ENCODE assay signal across 32 cellular contexts in genomic region chr6:167452338-167453081, GRCh38.
"Had no signal": no experiment of that assay in that cellular context is flagged by ENCODE, and none has a peak within 500 bp of the region (broad histone marks: within the 10 kb centered on the region; RNA-seq: fewer than 3 reads in every experiment).

No MANE protein-coding gene starts in this region.

- ATAC-seq: activated naive CD4-positive, alpha-beta T cell treated with anti-CD3 and anti-CD28 coated beads, Interleukin-2, amount 50 U/mL, for 72 hours; activated naive CD8-positive, alpha-beta T cell treated with anti-CD3 and anti-CD28 coated beads, Interleukin-2, amount 50 U/mL, for 24 hours; activated T-cell treated with anti-CD3 and anti-CD28 coated beads, Interleukin-2, amount 50 U/mL, for 4 hours; body of pancreas; PC-3; T-cell had no signal

- H3K9me3 Mint-ChIP-seq: activated CD4-positive, alpha-beta memory T cell treated with anti-CD3 and anti-CD28 coated beads for 36 hours; activated CD4-positive, alpha-beta T cell treated with anti-CD3 and anti-CD28 coated beads, Interleukin-2, amount 10 ng/mL, durations not matched to agents 7 days and 5 days; activated naive CD4-positive, alpha-beta T cell treated with anti-CD3 and anti-CD28 coated beads, Interleukin-2, amount 50 U/mL, for 72 hours; activated naive CD8-positive, alpha-beta T cell treated with anti-CD3 and anti-CD28 coated beads, Interleukin-2, amount 50 U/mL, for 24 hours; activated T-cell treated with anti-CD3 and anti-CD28 coated beads, Interleukin-2, amount 50 U/mL, for 4 hours; central memory CD8-positive, alpha-beta T cell; T-cell had no signal

- H3K4me2 ChIP-seq: KMS-11 had no signal

- DNase-seq: activated CD4-positive, alpha-beta memory T cell treated with anti-CD3 and anti-CD28 coated beads for 36 hours; activated CD4-positive, alpha-beta T cell treated with anti-CD3 and anti-CD28 coated beads, Interleukin-2, amount 10 ng/mL, durations not matched to agents 7 days and 5 days; activated CD4-positive, CD25-positive, alpha-beta regulatory T cell; activated CD8-positive, alpha-beta memory T cell treated with anti-CD3 and anti-CD28 coated beads for 24 hours; activated effector memory CD4-positive, alpha-beta T cell treated with anti-CD3 and anti-CD28 coated beads, Interleukin-2, amount 50 U/mL, for 16 hours; activated naive CD4-positive, alpha-beta T cell treated with Interleukin-2 at 50 U/mL for 16 hours; activated naive CD8-positive, alpha-beta T cell treated with anti-CD3 and anti-CD28 coated beads, Interleukin-2, amount 50 U/mL, for 24 hours; activated T-cell treated with anti-CD3 and anti-CD28 coated beads, Interleukin-2, amount 50 U/mL, for 4 hours; amniotic stem cell; body of pancreas; MG63; MV-4-11; NCI-H1105 treated with DMSO at 0.1 percent for 48 hours; NCI-H1436 treated with DMSO at 0.1 percent for 48 hours; NCI-H187; NCI-H2081 treated with DMSO at 0.1 percent for 48 hours; NCI-H2171 treated with DMSO at 0.1 percent for 48 hours; NCI-H345; NCI-H510A; NCI-H526 treated with DMSO at 0.1 percent for 48 hours; PC-3; SIG-M5; T-cell; T-helper 2 cell; T1000 had no signal

- H3K36me3 Mint-ChIP-seq: activated CD4-positive, alpha-beta memory T cell treated with anti-CD3 and anti-CD28 coated beads for 36 hours; activated naive CD4-positive, alpha-beta T cell treated with anti-CD3 and anti-CD28 coated beads, Interleukin-2, amount 50 U/mL, for 72 hours; T-cell had no signal

- H3K27me3 ChIP-seq: ascending aorta, body of pancreas, MG63 had no signal

- H3K27ac Mint-ChIP-seq: activated CD4-positive, alpha-beta memory T cell treated with anti-CD3 and anti-CD28 coated beads for 36 hours; activated CD4-positive, alpha-beta T cell treated with anti-CD3 and anti-CD28 coated beads, Interleukin-2, amount 10 ng/mL, durations not matched to agents 7 days and 5 days; activated naive CD4-positive, alpha-beta T cell treated with anti-CD3 and anti-CD28 coated beads, Interleukin-2, amount 50 U/mL, for 72 hours; activated naive CD8-positive, alpha-beta T cell treated with anti-CD3 and anti-CD28 coated beads, Interleukin-2, amount 50 U/mL, for 24 hours; T-cell had no signal

- H3K27me3 Mint-ChIP-seq: central memory CD8-positive, alpha-beta T cell had no signal

- H3K4me1 ChIP-seq: ascending aorta, body of pancreas had no signal

- H3K4me1 Mint-ChIP-seq: activated CD4-positive, alpha-beta T cell treated with anti-CD3 and anti-CD28 coated beads, Interleukin-2, amount 10 ng/mL, durations not matched to agents 7 days and 5 days; activated naive CD8-positive, alpha-beta T cell treated with anti-CD3 and anti-CD28 coated beads, Interleukin-2, amount 50 U/mL, for 24 hours; central memory CD8-positive, alpha-beta T cell; T-cell had no signal

- H3K4me3 Mint-ChIP-seq: activated CD4-positive, alpha-beta memory T cell treated with anti-CD3 and anti-CD28 coated beads for 36 hours; activated CD4-positive, alpha-beta T cell treated with anti-CD3 and anti-CD28 coated beads, Interleukin-2, amount 10 ng/mL, durations not matched to agents 7 days and 5 days; activated naive CD8-positive, alpha-beta T cell treated with anti-CD3 and anti-CD28 coated beads, Interleukin-2, amount 50 U/mL, for 24 hours; activated T-cell treated with anti-CD3 and anti-CD28 coated beads, Interleukin-2, amount 50 U/mL, for 4 hours; central memory CD8-positive, alpha-beta T cell; T-cell had no signal

- H3K4me3 ChIP-seq: ascending aorta, body of pancreas, MG63, SK-N-MC had no signal

- H3K27ac ChIP-seq: ascending aorta, body of pancreas, KMS-11, SK-N-MC, VCaP had no signal

- H3K36me3 ChIP-seq: ascending aorta, MG63 had no signal

- H3K9ac ChIP-seq: KMS-11 had no signal

- FAIRE-seq: TTC549 had no signal

- H3K9me3 ChIP-seq: ascending aorta, body of pancreas, MG63 had no signal
